Comparison of ENCODE assay signal across 13 cellular contexts in the genomic region with DNA sequence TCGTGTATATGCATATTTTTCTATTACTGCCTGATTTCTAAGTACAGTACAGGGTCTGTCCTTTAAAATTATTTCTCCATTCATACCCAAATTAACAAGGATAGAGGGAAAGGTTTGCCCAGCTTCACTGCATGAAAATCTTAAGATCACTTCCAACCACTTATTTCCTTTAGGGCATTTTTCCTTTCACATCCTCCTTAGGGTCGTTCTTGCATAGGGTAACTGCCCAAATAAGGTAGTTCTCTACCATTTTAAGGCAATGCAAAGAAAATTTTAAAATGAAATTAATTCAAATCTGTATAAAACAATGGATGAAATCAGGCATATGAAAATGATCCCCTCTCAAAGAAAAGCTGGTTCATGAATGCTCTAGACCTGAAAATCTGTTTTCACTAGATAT. TPM values are rescaled to one million over a fixed set of nuclear protein-coding genes. Genes with fewer than 3 reads are reported as not detected.
A peak's percentile ranks its signal among the peaks of the same experiment; 100 is the strongest.
DNase-seq lines count a peak whose midpoint lies in the region; ATAC-seq and TF ChIP-seq lines count a peak whose summit lies in the region.
"Had no signal": no experiment of that assay in that cellular context is flagged by ENCODE, and none has a peak within 500 bp of the region (broad histone marks: within the 10 kb centered on the region; RNA-seq: fewer than 3 reads in every experiment).

No MANE protein-coding gene starts in this region.

- intact Hi-C loops in colonic mucosa (cut with DNase I): loop anchor here (5.0 kb wide), 1 partner anchor 55 kb away; a partner anchor contains a TSS

- no peaks in the 10 kb centered on the region for H3K9me3 Mint-ChIP-seq in stimulated activated naive CD8-positive, alpha-beta T cell treated with anti-CD3 and anti-CD28 coated beads, Interleukin-15, Interleukin-2, amounts not matched to agents 100 ng/mL and 50 ng/mL, for 24 hours
- no peaks in the 10 kb centered on the region for H3K9me3 Mint-ChIP-seq in type B pancreatic cell

- no peaks in the 10 kb centered on the region for H3K9me2 ChIP-seq in OCI-LY1 (ENCODE audit: low read depth, low read length)

- H2AFZ ChIP-seq in OCI-LY1 (ENCODE audit: low read length) (no peak overlapping the region), fibroblast of lung (ENCODE audit: low read length) (no peak overlapping the region)

- H3K79me2 ChIP-seq in OCI-LY1 (ENCODE audit: insufficient read depth, low read length): no peaks in the 10 kb centered on the region
- H3K79me2 ChIP-seq in fibroblast of lung (ENCODE audit: control insufficient read depth, insufficient read depth, low read length): no peaks in the 10 kb centered on the region

- no peaks in the 10 kb centered on the region for H3F3A ChIP-seq in OCI-LY1 (ENCODE audit: insufficient read depth, low read length)

- no peak overlapping the region for H3K27ac ChIP-seq in OCI-LY1 (ENCODE audit: low read depth, low read length, poor library complexity, severe bottlenecking)
- no peak overlapping the region for H3K27ac ChIP-seq in fibroblast of lung (ENCODE audit: insufficient read depth, low read length)
- H3K27ac ChIP-seq in colonic mucosa: no peak overlapping the region
- H3K27ac ChIP-seq: foreskin keratinocyte, right lobe of liver had no signal

- no peak overlapping the region for H3K27ac Mint-ChIP-seq in stimulated activated naive CD8-positive, alpha-beta T cell treated with anti-CD3 and anti-CD28 coated beads, Interleukin-15, Interleukin-2, amounts not matched to agents 100 ng/mL and 50 ng/mL, for 24 hours
- H3K27ac Mint-ChIP-seq in type B pancreatic cell: no peak overlapping the region

- H3K4me3 ChIP-seq in OCI-LY1 (ENCODE audit: low read depth, low read length, poor library complexity, severe bottlenecking): peak overlapping the region; percentile 49
- no peak overlapping the region for H3K4me3 ChIP-seq in fibroblast of lung (replicated peaks in 1 of 4; ENCODE audit: control extremely low read depth in 1 of 4, insufficient read depth in 1 of 4, low read depth in 3 of 4, low read length in 4 of 4)
- H3K4me3 ChIP-seq in colonic mucosa: no peak overlapping the region

- ATAC-seq in stimulated activated naive CD8-positive, alpha-beta T cell treated with anti-CD3 and anti-CD28 coated beads, Interleukin-15, Interleukin-2, amounts not matched to agents 100 U/mL and 50 U/mL, for 24 hours: no peak
- ATAC-seq in HG03139 (IDR thresholded peaks at IDR 0.05; ENCODE audit: unreplicated experiment): no peak

- H3K4me1 ChIP-seq in OCI-LY1 (ENCODE audit: insufficient read depth, low read length, severe bottlenecking) (peaks cover 31% of the 10 kb centered on the region), fibroblast of lung (ENCODE audit: control insufficient read depth, extremely low read depth, insufficient read depth, low read length) (peaks cover 6% of the 10 kb centered on the region), colonic mucosa (peaks cover 10% of the 10 kb centered on the region)

- H3K9ac ChIP-seq in OCI-LY1 (ENCODE audit: low read length) (no peak overlapping the region), fibroblast of lung (ENCODE audit: insufficient read depth, low read length) (no peak overlapping the region), colonic mucosa (ENCODE audit: low read depth in 2 of 2, low read length in 2 of 2) (no peak overlapping the region)

- H3K4me3 Mint-ChIP-seq in stimulated activated naive CD8-positive, alpha-beta T cell treated with anti-CD3 and anti-CD28 coated beads, Interleukin-15, Interleukin-2, amounts not matched to agents 100 ng/mL and 50 ng/mL, for 24 hours: peak overlapping the region; percentile 65
- H3K4me3 Mint-ChIP-seq in type B pancreatic cell: peak overlapping the region; percentile 79

- no peak for DNase-seq in stimulated activated naive CD8-positive, alpha-beta T cell treated with anti-CD3 and anti-CD28 coated beads, Interleukin-15, Interleukin-2, amounts not matched to agents 100 U/mL and 50 U/mL, for 24 hours
- DNase-seq in fibroblast of lung (ENCODE audit: low read depth in 2 of 2) (no peak), type B pancreatic cell (ENCODE audit: extremely low spot score, unreplicated experiment) (no peak), NCI-H146 (lab: John Stamatoyannopoulos, UW) (no peak), colonic mucosa (no peak)
- DNase-seq: foreskin keratinocyte had no signal

- H3K36me3 ChIP-seq in OCI-LY1 (ENCODE audit: insufficient read depth, low read length): no peaks in the 10 kb centered on the region
- no peaks in the 10 kb centered on the region for H3K36me3 ChIP-seq in fibroblast of lung (ENCODE audit: control insufficient read depth, insufficient read depth, low read length)
- no peaks in the 10 kb centered on the region for H3K36me3 ChIP-seq in colonic mucosa
- H3K36me3 ChIP-seq: right lobe of liver had no signal

- peaks cover 46% of the 10 kb centered on the region for H3K4me1 Mint-ChIP-seq in stimulated activated naive CD8-positive, alpha-beta T cell treated with anti-CD3 and anti-CD28 coated beads, Interleukin-15, Interleukin-2, amounts not matched to agents 100 ng/mL and 50 ng/mL, for 24 hours (ENCODE audit: low read depth)
- peaks cover 13% of the 10 kb centered on the region for H3K4me1 Mint-ChIP-seq in type B pancreatic cell (ENCODE audit: unreplicated experiment)

- H3K27me3 ChIP-seq in OCI-LY1 (ENCODE audit: insufficient read depth, low read length) (no peaks in the 10 kb centered on the region), fibroblast of lung (ENCODE audit: control insufficient read depth, insufficient read depth, low read length) (peaks cover 40% of the 10 kb centered on the region), colonic mucosa (peaks cover 42% of the 10 kb centered on the region)

- H4K20me1 ChIP-seq in OCI-LY1 (ENCODE audit: insufficient read depth, low read length): no peaks in the 10 kb centered on the region
- no peaks in the 10 kb centered on the region for H4K20me1 ChIP-seq in fibroblast of lung (ENCODE audit: control insufficient read depth, extremely low read depth, insufficient read depth, low read length)

- H3K4me2 ChIP-seq in OCI-LY1 (ENCODE audit: low read length) (peak overlapping the region; percentile 81; the same call in 1 of the 2 replicates), fibroblast of lung (ENCODE audit: extremely low read depth, insufficient read depth, low read length) (peak overlapping the region; percentile 84)

- H3K36me3 Mint-ChIP-seq in stimulated activated naive CD8-positive, alpha-beta T cell treated with anti-CD3 and anti-CD28 coated beads, Interleukin-15, Interleukin-2, amounts not matched to agents 100 ng/mL and 50 ng/mL, for 24 hours (ENCODE audit: low read depth): no peaks in the 10 kb centered on the region
- no peaks in the 10 kb centered on the region for H3K36me3 Mint-ChIP-seq in type B pancreatic cell

- no peaks in the 10 kb centered on the region for H3K9me3 ChIP-seq in OCI-LY1 (ENCODE audit: low read length)
- no peaks in the 10 kb centered on the region for H3K9me3 ChIP-seq in fibroblast of lung (ENCODE audit: control insufficient read depth, insufficient read depth, low read depth, low read length)
- H3K9me3 ChIP-seq in colonic mucosa: no peaks in the 10 kb centered on the region
- H3K9me3 ChIP-seq: right lobe of liver had no signal

- TF ChIP-seq CTCF in OCI-LY1 (IDR thresholded peaks at IDR 0.05; ENCODE audit: low read length) (no peak), fibroblast of lung (conservative IDR thresholded peaks at IDR 0.05 in 1 of 2, IDR thresholded peaks at IDR 0.05 in 1 of 2; ENCODE audit: low read depth in 1 of 2, low read length in 2 of 2) (no peak), type B pancreatic cell (conservative IDR thresholded peaks at IDR 0.05) (no peak), colonic mucosa (IDR thresholded peaks at IDR 0.05) (no peak)

- peaks cover 87% of the 10 kb centered on the region for H3K27me3 Mint-ChIP-seq in stimulated activated naive CD8-positive, alpha-beta T cell treated with anti-CD3 and anti-CD28 coated beads, Interleukin-15, Interleukin-2, amounts not matched to agents 100 ng/mL and 50 ng/mL, for 24 hours
- H3K27me3 Mint-ChIP-seq in type B pancreatic cell: peaks cover 97% of the 10 kb centered on the region

RNA-seq across cellular contexts. Expression of a gene that starts 4.1 kb away (rescaled TPM):
- total RNA-seq in fibroblast of lung: under 0.01 TPM in 1 of 2 replicates, not detected in the other
- polyA plus RNA-seq in fibroblast of lung: 0.12 TPM in 1 of 2 replicates, not detected in the other
- 0.08 TPM in 1 of 2 replicates, not detected in the other for polyA plus RNA-seq in fibroblast of lung (2012)
- polyA minus RNA-seq in fibroblast of lung (ENCODE audit: low replicate concordance): not detected in 2 replicates
- 0.38 and 0.92 TPM in 2 replicates for total RNA-seq in type B pancreatic cell (ENCODE audit: low replicate concordance)
- not detected for total RNA-seq in colonic mucosa
- total RNA-seq: aorta, foreskin keratinocyte, kidney, right lobe of liver, Right ventricle myocardium inferior had no signal
- polyA plus RNA-seq: aorta, foreskin keratinocyte had no signal

RNA-seq across cellular contexts. Expression of a gene that starts 17.1 kb away (rescaled TPM):
- total RNA-seq in fibroblast of lung: 75.5 and 84.7 TPM in 2 replicates
- 191 and 241 TPM in 2 replicates for polyA plus RNA-seq in fibroblast of lung
- 137 and 146 TPM in 2 replicates for polyA plus RNA-seq in fibroblast of lung (2012)
- 14.0 and 21.0 TPM in 2 replicates for polyA minus RNA-seq in fibroblast of lung (ENCODE audit: low replicate concordance)
- total RNA-seq in type B pancreatic cell (ENCODE audit: low replicate concordance): 34.6 and 58.6 TPM in 2 replicates
- 1 to 10 TPM; 7.1 TPM for total RNA-seq in colonic mucosa

RNA-seq across cellular contexts. Expression of a gene that starts 50.0 kb away (rescaled TPM):
- not detected in 2 replicates for total RNA-seq in fibroblast of lung
- not detected in 2 replicates for polyA plus RNA-seq in fibroblast of lung
- not detected in 2 replicates for polyA plus RNA-seq in fibroblast of lung (2012)
- not detected in 2 replicates for polyA minus RNA-seq in fibroblast of lung (ENCODE audit: low replicate concordance)
- total RNA-seq in type B pancreatic cell (ENCODE audit: low replicate concordance): 0.17 and 0.36 TPM in 2 replicates
- total RNA-seq in colonic mucosa: under 1 TPM; 0.13 to 0.22 TPM
- total RNA-seq: foreskin keratinocyte, right lobe of liver, Right ventricle myocardium inferior had no signal
- polyA plus RNA-seq: aorta had no signal

RNA-seq across cellular contexts. Expression of a gene that starts 56.3 kb away (rescaled TPM):
- total RNA-seq in fibroblast of lung: not detected in 2 replicates
- polyA plus RNA-seq in fibroblast of lung: 0.03 TPM in 1 of 2 replicates, not detected in the other
- 0.10 and 0.12 TPM in 2 replicates for polyA plus RNA-seq in fibroblast of lung (2012)
- polyA minus RNA-seq in fibroblast of lung (ENCODE audit: low replicate concordance): not detected in 2 replicates
- total RNA-seq in type B pancreatic cell (ENCODE audit: low replicate concordance): 1.6 and 2.7 TPM in 2 replicates
- 1 to 10 TPM; 2.5 to 2.6 TPM for total RNA-seq in colonic mucosa
- total RNA-seq: Right ventricle myocardium inferior had no signal
